In the genomic region with DNA sequence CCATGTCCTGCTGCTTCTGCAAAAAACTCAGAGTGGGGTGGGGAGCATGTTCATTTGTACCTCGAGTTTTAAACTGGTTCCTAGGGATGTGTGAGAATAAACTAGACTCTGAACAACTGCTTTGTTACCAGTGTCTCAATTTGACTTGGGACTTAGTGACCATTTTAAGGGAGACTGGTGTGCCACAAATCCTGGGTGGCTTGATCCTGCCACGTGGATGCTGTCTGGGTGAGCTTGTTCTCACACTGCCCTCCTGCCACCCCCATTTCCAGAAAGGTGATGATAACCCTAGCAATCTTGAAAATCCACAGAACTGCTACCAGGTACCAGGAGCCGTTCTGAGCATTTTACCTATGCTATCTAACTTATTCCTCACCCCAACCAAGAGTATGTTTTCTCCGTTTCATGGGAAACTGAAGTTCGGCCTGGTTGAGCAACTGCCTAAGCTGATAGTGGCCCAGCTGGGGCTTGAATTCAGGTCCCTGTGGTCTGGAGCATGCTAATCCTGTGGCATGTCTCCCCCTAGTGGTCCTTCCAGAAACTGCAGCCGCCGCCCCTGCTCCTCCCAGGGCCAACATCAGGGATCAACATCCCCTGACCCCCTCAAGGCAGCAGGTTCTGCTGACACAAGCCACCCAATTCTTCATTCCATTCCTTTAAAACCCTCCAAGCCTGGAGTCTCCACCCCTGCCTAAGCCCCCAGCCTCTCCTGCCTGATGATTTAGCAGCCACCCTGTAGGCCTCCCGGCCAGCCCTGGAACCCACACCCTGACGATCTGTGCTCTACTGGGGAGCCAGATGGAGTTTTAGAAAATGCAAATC, we compare ENCODE assay signal across 8 cellular contexts. TPM values are rescaled to one million over a fixed set of nuclear protein-coding genes. Genes with fewer than 3 reads are reported as not detected.
DNase-seq lines count a peak whose midpoint lies in the region; ATAC-seq lines count a peak whose summit lies in the region.

No MANE protein-coding gene starts in this region.

- no peaks in the 10 kb centered on the region for H3K27me3 ChIP-seq in mesendoderm (ENCODE audit: insufficient read depth, low read length, poor library complexity)

- no peaks in the 10 kb centered on the region for H3K4me1 ChIP-seq in mesendoderm (ENCODE audit: control insufficient read depth, low read depth, low read length)

- H3K79me1 ChIP-seq in mesendoderm (ENCODE audit: low read length), result no peaks in the 10 kb centered on the region

- peak; percentile 47 for ATAC-seq in HG02623 (IDR thresholded peaks at IDR 0.05; ENCODE audit: unreplicated experiment)

- H3K36me3 ChIP-seq in mesendoderm (ENCODE audit: control insufficient read depth, insufficient read depth, low read length), result no peaks in the 10 kb centered on the region

- no peak overlapping the region for H2AK5ac ChIP-seq in mesendoderm (ENCODE audit: low read length)

- H3K23ac ChIP-seq in mesendoderm (ENCODE audit: low read length), result no peak overlapping the region

- no peak overlapping the region for H2BK5ac ChIP-seq in mesendoderm (ENCODE audit: low read length)

- H2BK15ac ChIP-seq in mesendoderm (replicated peaks; ENCODE audit: low read depth), result no peak overlapping the region

- H2BK120ac ChIP-seq in mesendoderm (ENCODE audit: low read depth, low read length), result no peak overlapping the region

- no peak overlapping the region for H3K18ac ChIP-seq in mesendoderm (ENCODE audit: low read length)

- H3K9ac ChIP-seq in mesendoderm (ENCODE audit: low read length), result no peak overlapping the region

- DNase-seq in NCI-H2081 (lab: John Stamatoyannopoulos, UW) (peak; percentile 15 to 33), NCI-H2081 treated with DMSO at 0.1 percent for 48 hours (lab: John Stamatoyannopoulos, UW) (no peak), NCI-H526 treated with DMSO at 0.1 percent for 48 hours (lab: John Stamatoyannopoulos, UW) (peak; percentile 1), mesendoderm (peak; percentile 78)
- DNase-seq in activated CD4-positive, alpha-beta T cell treated with anti-CD3 and anti-CD28 coated beads, Interleukin-2, amount 50 U/mL, for 48 hours, result peak; percentile 93 to 94
- peak; percentile 61 for DNase-seq in effector CD8-positive, alpha-beta T cell (lab: John Stamatoyannopoulos, UW)
- DNase-seq in stimulated activated CD8-positive, alpha-beta memory T cell treated with anti-CD3 and anti-CD28 coated beads, Interleukin-4, amount 100 ng/mL, for 24 hours (ENCODE audit: low read depth), result peak; percentile 78

- H3K4ac ChIP-seq in mesendoderm (ENCODE audit: low read depth, low read length), result no peak overlapping the region

- H3K56ac ChIP-seq in mesendoderm (ENCODE audit: low read length), result peak overlapping the region; percentile 25

- WGBS in mesendoderm (ENCODE audit: extremely low coverage, insufficient coverage, low lambda C conversion rate), result no CpG with 5 or more reads among the region's 9 CpGs

- H3K4me2 ChIP-seq in mesendoderm (ENCODE audit: low read length), result no peak overlapping the region

- no peak overlapping the region for H4K8ac ChIP-seq in mesendoderm (ENCODE audit: low read depth, low read length)

- no peak overlapping the region for H3K27ac ChIP-seq in mesendoderm (ENCODE audit: low read depth, low read length)

- H4K5ac ChIP-seq in mesendoderm (ENCODE audit: low read length), result no peak overlapping the region

- no peaks in the 10 kb centered on the region for H3K79me2 ChIP-seq in mesendoderm (ENCODE audit: control insufficient read depth, insufficient read depth, low read length)

- H3K4me3 ChIP-seq in mesendoderm (ENCODE audit: low read length), result no peak overlapping the region

RNA-seq across cellular contexts. Expression of gene IL3, which starts 2.8 kb away (rescaled TPM):
- not detected for polyA plus RNA-seq in mesendoderm (2013, experiment 1 of 2)
- polyA plus RNA-seq in mesendoderm (2013, experiment 2 of 2), result not detected

RNA-seq across cellular contexts. Expression of gene CSF2, which starts 10.3 kb away (rescaled TPM):
- not detected for polyA plus RNA-seq in mesendoderm (2013, experiment 1 of 2)
- polyA plus RNA-seq in mesendoderm (2013, experiment 2 of 2), result not detected

RNA-seq across cellular contexts. Expression of gene ACSL6, which starts 51.8 kb away (rescaled TPM):
- 0.49 TPM for polyA plus RNA-seq in mesendoderm (2013, experiment 1 of 2)
- 0.60 TPM for polyA plus RNA-seq in mesendoderm (2013, experiment 2 of 2)
